In the genomic region with DNA sequence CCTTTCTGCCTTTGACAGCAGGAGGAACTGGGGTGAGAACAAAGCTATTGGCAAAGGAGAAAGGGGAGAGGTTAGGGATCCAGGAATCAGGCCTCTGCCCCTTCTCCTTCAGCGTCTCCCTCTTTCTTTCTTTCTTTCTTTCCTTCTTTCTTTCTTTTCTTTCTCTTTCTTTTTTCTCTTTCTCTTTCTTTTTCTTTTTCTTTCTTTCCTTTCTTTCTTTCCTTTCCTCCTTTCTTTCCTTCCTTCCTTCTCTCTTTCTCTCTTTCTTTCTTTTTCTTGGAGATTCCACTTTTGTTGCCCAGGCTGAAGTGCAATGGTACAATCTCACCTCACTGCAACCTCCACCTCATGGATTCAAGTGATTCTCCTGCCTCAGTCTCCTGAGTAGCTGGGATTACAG, we compare ENCODE assay signal across 32 cellular contexts.
"Had no signal": no experiment of that assay in that cellular context is flagged by ENCODE, and none has a peak within 500 bp of the region (broad histone marks: within the 10 kb centered on the region; RNA-seq: fewer than 3 reads in every experiment).

No MANE protein-coding gene starts in this region.

- ATAC-seq: activated T-cell treated with anti-CD3 and anti-CD28 coated beads, Interleukin-2, amount 50 U/mL, for 72 hours; activated T-helper 17 cell treated with anti-CD3 and anti-CD28 coated beads, Interleukin-2, amount 50 U/mL, for 72 hours; effector memory CD8-positive, alpha-beta T cell; foreskin keratinocyte; gastrocnemius medialis; heart right ventricle had no signal

- H3K9me3 Mint-ChIP-seq: activated CD4-positive, alpha-beta T cell treated with anti-CD3 and anti-CD28 coated beads, Interleukin-2, amount 10 ng/mL, durations not matched to agents 7 days and 5 days; activated T-cell treated with anti-CD3 and anti-CD28 coated beads, Interleukin-2, amount 50 U/mL, for 24 hours; activated T-helper 17 cell treated with anti-CD3 and anti-CD28 coated beads, Interleukin-2, amount 50 U/mL, for 72 hours; effector memory CD8-positive, alpha-beta T cell had no signal

- H3K9me3 ChIP-seq: esophagus muscularis mucosa, gastrocnemius medialis had no signal

- H3K27me3 ChIP-seq: brain microvascular endothelial cell, esophagus muscularis mucosa, foreskin keratinocyte, gastrocnemius medialis, heart right ventricle had no signal

- H3K4me1 ChIP-seq: esophagus muscularis mucosa, foreskin keratinocyte, gastrocnemius medialis, heart right ventricle had no signal

- DNase-seq: activated CD4-positive, alpha-beta memory T cell treated with anti-CD3 and anti-CD28 coated beads, Interleukin-2, amount 10 ng/mL, durations not matched to agents 7 days and 5 days; activated CD4-positive, alpha-beta T cell treated with anti-CD3 and anti-CD28 coated beads for 1 hour; activated CD4-positive, alpha-beta T cell treated with anti-CD3 and anti-CD28 coated beads for 4 hours; activated CD4-positive, alpha-beta T cell treated with anti-CD3 and anti-CD28 coated beads, Interleukin-2, amount 10 ng/mL, durations not matched to agents 7 days and 5 days; activated CD4-positive, alpha-beta T cell treated with anti-CD3 and anti-CD28 coated beads, Interleukin-2, amount 50 U/mL, for 4 hours; activated CD8-positive, alpha-beta memory T cell treated with anti-CD3 and anti-CD28 coated beads, Interleukin-2, amount 50 U/mL, for 48 hours; activated effector memory CD4-positive, alpha-beta T cell treated with Interleukin-2 at 50 U/mL for 16 hours; activated gamma-delta T cell treated with Interleukin-2 at 50 U/mL for 16 hours; activated naive CD4-positive, alpha-beta T cell treated with anti-CD3 and anti-CD28 coated beads, Interleukin-2, amount 50 U/mL, for 16 hours; activated naive CD4-positive, alpha-beta T cell treated with Interleukin-2 at 50 U/mL for 16 hours; activated T-cell treated with anti-CD3 and anti-CD28 coated beads for 4 hours; activated T-cell treated with anti-CD3 and anti-CD28 coated beads, Interleukin-2, amount 50 U/mL, for 24 hours; activated T-cell treated with anti-CD3 and anti-CD28 coated beads, Interleukin-2, amount 50 U/mL, for 72 hours; amniotic stem cell; anterior cingulate cortex; brain microvascular endothelial cell; cortex of kidney; dermis blood vessel endothelial cell; effector CD4-positive, alpha-beta T cell; effector memory CD8-positive, alpha-beta T cell; erythroblast; foreskin keratinocyte; gastrocnemius medialis; heart right ventricle; T-helper 1 cell; T-helper 2 cell had no signal

- H3K36me3 ChIP-seq: brain microvascular endothelial cell, esophagus muscularis mucosa, gastrocnemius medialis, heart right ventricle had no signal

- H3K4me3 Mint-ChIP-seq: activated CD4-positive, alpha-beta memory T cell treated with anti-CD3 and anti-CD28 coated beads, Interleukin-2, amount 10 ng/mL, durations not matched to agents 7 days and 5 days; activated CD4-positive, alpha-beta T cell treated with anti-CD3 and anti-CD28 coated beads, Interleukin-2, amount 10 ng/mL, durations not matched to agents 7 days and 5 days; activated naive CD8-positive, alpha-beta T cell; activated T-cell treated with anti-CD3 and anti-CD28 coated beads, Interleukin-2, amount 50 U/mL, for 24 hours; activated T-cell treated with anti-CD3 and anti-CD28 coated beads, Interleukin-2, amount 50 U/mL, for 72 hours; activated T-helper 17 cell treated with anti-CD3 and anti-CD28 coated beads, Interleukin-2, amount 50 U/mL, for 72 hours; effector memory CD8-positive, alpha-beta T cell had no signal

- H3K36me3 Mint-ChIP-seq: activated naive CD8-positive, alpha-beta T cell had no signal

- FAIRE-seq: astrocyte, bronchial epithelial cell, colon had no signal

- H3K4me3 ChIP-seq: esophagus muscularis mucosa, gastrocnemius medialis, heart right ventricle had no signal

- H3K27ac ChIP-seq: brain microvascular endothelial cell, esophagus muscularis mucosa, foreskin keratinocyte, gastrocnemius medialis, heart right ventricle had no signal

- H3K27ac Mint-ChIP-seq: activated CD4-positive, alpha-beta memory T cell treated with anti-CD3 and anti-CD28 coated beads, Interleukin-2, amount 10 ng/mL, durations not matched to agents 7 days and 5 days; activated CD4-positive, alpha-beta T cell treated with anti-CD3 and anti-CD28 coated beads, Interleukin-2, amount 10 ng/mL, durations not matched to agents 7 days and 5 days; activated naive CD8-positive, alpha-beta T cell; activated T-cell treated with anti-CD3 and anti-CD28 coated beads, Interleukin-2, amount 50 U/mL, for 24 hours; activated T-cell treated with anti-CD3 and anti-CD28 coated beads, Interleukin-2, amount 50 U/mL, for 72 hours; activated T-helper 17 cell treated with anti-CD3 and anti-CD28 coated beads, Interleukin-2, amount 50 U/mL, for 72 hours; effector memory CD8-positive, alpha-beta T cell had no signal

- H3K27me3 Mint-ChIP-seq: activated T-cell treated with anti-CD3 and anti-CD28 coated beads, Interleukin-2, amount 50 U/mL, for 24 hours had no signal
